In genomic region chr1:155053531-155054105, GRCh38 we compare ENCODE assay signal across 20 cellular contexts. TPM values are rescaled to one million over a fixed set of nuclear protein-coding genes. Genes with fewer than 3 reads are reported as not detected.
DNase-seq lines count a peak whose midpoint lies in the region; ATAC-seq and TF ChIP-seq lines count a peak whose summit lies in the region.
"Had no signal": no experiment of that assay in that cellular context is flagged by ENCODE, and none has a peak within 500 bp of the region (broad histone marks: within the 10 kb centered on the region; RNA-seq: fewer than 3 reads in every experiment).

No MANE protein-coding gene starts in this region.

- peaks cover 17% of the 10 kb centered on the region for H3K4me1 Mint-ChIP-seq in activated naive CD8-positive, alpha-beta T cell (ENCODE audit: low read depth)
- H3K4me1 Mint-ChIP-seq in activated naive CD8-positive, alpha-beta T cell treated with anti-CD3 and anti-CD28 coated beads, Interleukin-2, amount 50 U/mL, for 24 hours, result peaks cover 25% of the 10 kb centered on the region

- H3K9me3 ChIP-seq in suprapubic skin, result no peaks in the 10 kb centered on the region
- H3K9me3 ChIP-seq: thyroid gland had no signal

- H3K27me3 ChIP-seq in suprapubic skin, result no peaks in the 10 kb centered on the region
- H3K27me3 ChIP-seq: dorsolateral prefrontal cortex, thyroid gland had no signal

- TF ChIP-seq CTCF in RWPE1 (conservative IDR thresholded peaks at IDR 0.05; ENCODE audit: low read depth) (no peak), suprapubic skin (IDR thresholded peaks at IDR 0.05) (no peak)

- no peaks in the 10 kb centered on the region for H3K36me3 Mint-ChIP-seq in activated naive CD8-positive, alpha-beta T cell
- peaks cover 7% of the 10 kb centered on the region for H3K36me3 Mint-ChIP-seq in activated naive CD8-positive, alpha-beta T cell treated with anti-CD3 and anti-CD28 coated beads, Interleukin-2, amount 50 U/mL, for 24 hours (ENCODE audit: low read depth)

- peak overlapping the region; percentile 98 for H3K27ac ChIP-seq in RWPE1
- peak overlapping the region; percentile 74 for H3K27ac ChIP-seq in epithelial cell of prostate
- H3K27ac ChIP-seq in suprapubic skin, result no peak overlapping the region

- WGBS in suprapubic skin, result 67% methylated on average over 7 of the region's 7 CpGs

- H3K9me3 Mint-ChIP-seq in activated naive CD8-positive, alpha-beta T cell (ENCODE audit: low read depth), result no peaks in the 10 kb centered on the region
- no peaks in the 10 kb centered on the region for H3K9me3 Mint-ChIP-seq in activated naive CD8-positive, alpha-beta T cell treated with anti-CD3 and anti-CD28 coated beads, Interleukin-2, amount 50 U/mL, for 24 hours

- peaks cover 44% of the 10 kb centered on the region for H3K4me1 ChIP-seq in suprapubic skin

- peak overlapping the region; percentile 81 for H3K4me3 ChIP-seq in suprapubic skin

- H3K4me3 Mint-ChIP-seq in activated naive CD8-positive, alpha-beta T cell, result peak overlapping the region; percentile 67
- H3K4me3 Mint-ChIP-seq in activated naive CD8-positive, alpha-beta T cell treated with anti-CD3 and anti-CD28 coated beads, Interleukin-2, amount 50 U/mL, for 24 hours, result no peak overlapping the region

- CTCF ChIA-PET in RWPE1 (lab: Yijun Ruan, JAX), result interaction anchor here (0.6 to 1.8 kb wide), 7 partner anchors 9 to 1108 kb away, joined by 3 to 8 read pairs (median 4); no protein-coding TSS in a partner anchor

- no peak for ATAC-seq in activated naive CD8-positive, alpha-beta T cell treated with anti-CD3 and anti-CD28 coated beads, Interleukin-2, amount 50 U/mL, for 24 hours
- ATAC-seq in HG03175 (IDR thresholded peaks at IDR 0.05; ENCODE audit: unreplicated experiment), result no peak
- ATAC-seq: left colon had no signal

- DNase-seq in activated naive CD8-positive, alpha-beta T cell treated with anti-CD3 and anti-CD28 coated beads, Interleukin-2, amount 50 U/mL, for 24 hours, result no peak
- DNase-seq in RWPE1 (ENCODE audit: low spot score) (no peak), epithelial cell of prostate (ENCODE audit: low read depth, low spot score) (no peak), suprapubic skin (ENCODE audit: low spot score in 2 of 2) (no peak), SIG-M5 (lab: John Stamatoyannopoulos, UW) (no peak), NCI-H2227 (lab: John Stamatoyannopoulos, UW; ENCODE audit: unreplicated experiment) (no peak)
- DNase-seq: activated CD4-positive, CD25-positive, alpha-beta regulatory T cell treated with anti-CD3 and anti-CD28 coated beads, Interleukin-2, amount 50 U/mL, for 72 hours; activated effector memory CD4-positive, alpha-beta T cell treated with Interleukin-2 at 50 U/mL for 16 hours; dorsolateral prefrontal cortex; hypothalamus; left colon; NCI-H2029 treated with DMSO at 0.1 percent for 48 hours; stimulated activated CD4-positive, alpha-beta T cell treated with anti-CD3 and anti-CD28 coated beads, Interleukin-1b, Interleukin-23, amount 100 ng/mL, for 48 hours; thyroid gland had no signal

- POLR2A ChIA-PET in RWPE1 (lab: Yijun Ruan, JAX; ENCODE audit: low non-redundant PET), result no interaction called here

- peaks cover 52% of the 10 kb centered on the region for H3K36me3 ChIP-seq in suprapubic skin

- no peaks in the 10 kb centered on the region for H3K27me3 Mint-ChIP-seq in activated naive CD8-positive, alpha-beta T cell
- no peaks in the 10 kb centered on the region for H3K27me3 Mint-ChIP-seq in activated naive CD8-positive, alpha-beta T cell treated with anti-CD3 and anti-CD28 coated beads, Interleukin-2, amount 50 U/mL, for 24 hours

- no peak for TF ChIP-seq POLR2A in suprapubic skin (IDR thresholded peaks at IDR 0.05)

- no peak for TF ChIP-seq EP300 in suprapubic skin (IDR thresholded peaks at IDR 0.05)

- no peak overlapping the region for H3K27ac Mint-ChIP-seq in activated naive CD8-positive, alpha-beta T cell
- no peak overlapping the region for H3K27ac Mint-ChIP-seq in activated naive CD8-positive, alpha-beta T cell treated with anti-CD3 and anti-CD28 coated beads, Interleukin-2, amount 50 U/mL, for 24 hours

RNA-seq across cellular contexts. Expression of gene ADAM15, which starts 2.5 kb away (rescaled TPM):
- total RNA-seq in suprapubic skin, result 100 to 1,000 TPM; 304 to 327 (median 321) TPM

RNA-seq across cellular contexts. Expression of gene EFNA4, which starts 9.9 kb away (rescaled TPM):
- total RNA-seq in suprapubic skin, result 10 to 100 TPM; 22.4 to 44.2 (median 28.7) TPM

RNA-seq across cellular contexts. Expression of gene DCST1, which starts 20.0 kb away (rescaled TPM):
- 1 to 10 TPM in 3 of 4 donors, under 1 TPM in 1; 0.55 to 8.2 (median 2.8) TPM for total RNA-seq in suprapubic skin
- total RNA-seq: HT1080; renal cortical epithelial cell; RPMI7951; T-helper 2 cell treated with Interferon-gamma antibody and Interleukin-4, amounts not matched to agents 100 ng/mL and 5 ng/mL, for 36 hours had no signal

RNA-seq across cellular contexts. Expression of gene DCST2, which starts 20.0 kb away (rescaled TPM):
- 10 to 100 TPM; 13.4 to 36.0 (median 14.5) TPM for total RNA-seq in suprapubic skin
- total RNA-seq: RPMI7951 had no signal

RNA-seq across cellular contexts. Expression of gene EFNA3, which starts 25.0 kb away (rescaled TPM):
- total RNA-seq in suprapubic skin, result 100 to 1,000 TPM in 1 of 4 donors, 10 to 100 TPM in 3; 28.8 to 104 (median 77.6) TPM
